1 cellular context compared by ENCODE assay signal in the genomic region with DNA sequence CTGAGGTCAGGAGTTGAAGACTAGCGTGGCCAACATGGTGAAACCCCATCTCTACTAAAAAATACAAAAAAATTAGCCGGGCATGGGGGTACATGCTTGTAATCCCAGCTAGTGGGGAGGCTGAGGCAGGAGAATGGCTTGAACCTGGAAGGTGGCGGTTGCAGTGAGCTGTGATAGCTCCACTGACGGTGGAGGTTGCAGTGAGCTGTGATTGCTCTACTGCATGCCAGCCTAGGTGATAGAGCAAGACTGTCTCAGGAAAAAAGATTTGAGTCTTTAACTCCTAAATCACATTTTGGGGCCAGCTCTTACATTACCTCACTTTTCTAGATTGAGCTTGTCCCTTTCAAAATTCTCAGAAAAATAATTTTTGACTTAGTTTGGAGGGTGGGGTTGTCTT.
TF ChIP-seq lines count a peak whose summit lies in the region.

No MANE protein-coding gene starts in this region.

TF ChIP-seq in GM23338, 12 proteins besides CTCF, POLR2A, EP300 and RAD21 (continued from another document):
- no peak for TF ChIP-seq ZNF462 (CRISPR knock-in tag; IDR thresholded peaks at IDR 0.05)
- no peak for TF ChIP-seq EZH2 (IDR thresholded peaks at IDR 0.05; ENCODE audit: low read depth, unreplicated experiment)
- TF ChIP-seq EZH2phosphoT487 (IDR thresholded peaks at IDR 0.05; ENCODE audit: unreplicated experiment) = no peak
- TF ChIP-seq CREB1 (CRISPR knock-in tag; IDR thresholded peaks at IDR 0.05; ENCODE audit: low read depth) = no peak
- no peak for TF ChIP-seq ETS1 (IDR thresholded peaks at IDR 0.05)
TF ChIP-seq in GM23338: peak in this region for 0.
